ENCODE assay signal across 19 cellular contexts in the genomic region with DNA sequence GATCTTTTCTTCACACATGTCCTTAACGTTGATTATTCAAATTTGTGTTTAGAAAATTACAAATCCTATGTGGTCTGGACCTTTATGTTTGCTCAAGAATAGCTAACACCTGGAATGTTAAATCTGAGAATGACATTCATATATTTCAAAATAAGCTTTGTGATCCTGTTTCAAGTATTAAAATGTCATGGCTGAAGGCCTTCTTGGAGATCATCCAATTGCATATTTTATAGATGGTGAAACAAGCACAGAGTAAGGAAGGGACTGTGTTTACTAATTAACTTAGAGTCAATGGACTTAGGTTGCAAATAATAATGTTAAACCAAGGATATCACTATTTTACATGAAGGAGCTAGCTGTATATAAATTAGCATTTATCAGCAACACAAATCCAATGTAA.
DNase-seq lines count a peak whose midpoint lies in the region; FAIRE-seq and TF ChIP-seq lines count a peak whose summit lies in the region.
"Had no signal": no experiment of that assay in that cellular context is flagged by ENCODE, and none has a peak within 500 bp of the region (broad histone marks: within the 10 kb centered on the region; RNA-seq: fewer than 3 reads in every experiment).

No MANE protein-coding gene starts in this region.

- H3K4me3 ChIP-seq in epithelial cell of proximal tubule (ENCODE audit: low read depth, low read length) (no peak overlapping the region), retinal pigment epithelial cell (ENCODE audit: low read length) (no peak overlapping the region)
- H3K4me3 ChIP-seq: A549, GM12878 had no signal

- FAIRE-seq in GM12891 (lab: Jason Lieb, UNC): no peak
- FAIRE-seq: A549, D721Med, GM12878, HepG2 had no signal

- no peak for TF ChIP-seq POLR2A in GM12891 (IDR thresholded peaks at IDR 0.05; ENCODE audit: low read depth, low read length)

- TF ChIP-seq CTCF in epithelial cell of proximal tubule (conservative IDR thresholded peaks at IDR 0.05; ENCODE audit: low read depth, low read length) (no peak), retinal pigment epithelial cell (conservative IDR thresholded peaks at IDR 0.05; ENCODE audit: low read depth, low read length) (no peak)

- peak; percentile 16 for DNase-seq in NCI-H2107 treated with DMSO at 0.1 percent for 48 hours (lab: John Stamatoyannopoulos, UW; ENCODE audit: unreplicated experiment)
- DNase-seq in NCI-H2107 (lab: John Stamatoyannopoulos, UW): no peak
- peak; percentile 7 for DNase-seq in NCI-H1694 (lab: John Stamatoyannopoulos, UW)
- peak; percentile 46 for DNase-seq in epithelial cell of proximal tubule (ENCODE audit: low read depth)
- DNase-seq in retinal pigment epithelial cell (ENCODE audit: low read depth): peak; percentile 25
- DNase-seq in GM12891 (ENCODE audit: insufficient read length, low spot score): no peak
- no peak for DNase-seq in amniotic stem cell (lab: John Stamatoyannopoulos, UW)
- DNase-seq: DND-41; H7; KBM-7; NCI-H1092; NCI-H146; NK-92 treated with Interleukin-12 subunit alpha and Interleukin-12 subunit beta, amount 100 ng/mL, for 24 hours; SIG-M5; SK-N-SH had no signal

TF ChIP-seq in GM12891, 5 proteins besides CTCF, POLR2A, EP300 and RAD21:
- TF ChIP-seq POU2F2 (IDR thresholded peaks at IDR 0.05; ENCODE audit: low read depth, low read length) (no peak), SPI1 (IDR thresholded peaks at IDR 0.05; ENCODE audit: low read depth, low read length) (no peak), POLR2AphosphoS5 (IDR thresholded peaks at IDR 0.05; ENCODE audit: low read depth, low read length) (no peak), TAF1 (IDR thresholded peaks at IDR 0.05; ENCODE audit: low read depth, low read length) (no peak), PAX5 (IDR thresholded peaks at IDR 0.05; ENCODE audit: insufficient read depth, low read length, severe bottlenecking) (no peak)

Comparison
In these comparisons a context has a peak if more than half of its experiments do, and no peak if none do; other contexts are left out.
1. DNase-seq: peak in NCI-H2107 treated with DMSO at 0.1 percent for 48 hours (single experiment), NCI-H1694 (single experiment), epithelial cell of proximal tubule (single experiment) and retinal pigment epithelial cell (single experiment); none in NCI-H2107 (single experiment), GM12891 (single experiment) and amniotic stem cell (single experiment).